ENCODE assay signal across 14 cellular contexts in the genomic region with DNA sequence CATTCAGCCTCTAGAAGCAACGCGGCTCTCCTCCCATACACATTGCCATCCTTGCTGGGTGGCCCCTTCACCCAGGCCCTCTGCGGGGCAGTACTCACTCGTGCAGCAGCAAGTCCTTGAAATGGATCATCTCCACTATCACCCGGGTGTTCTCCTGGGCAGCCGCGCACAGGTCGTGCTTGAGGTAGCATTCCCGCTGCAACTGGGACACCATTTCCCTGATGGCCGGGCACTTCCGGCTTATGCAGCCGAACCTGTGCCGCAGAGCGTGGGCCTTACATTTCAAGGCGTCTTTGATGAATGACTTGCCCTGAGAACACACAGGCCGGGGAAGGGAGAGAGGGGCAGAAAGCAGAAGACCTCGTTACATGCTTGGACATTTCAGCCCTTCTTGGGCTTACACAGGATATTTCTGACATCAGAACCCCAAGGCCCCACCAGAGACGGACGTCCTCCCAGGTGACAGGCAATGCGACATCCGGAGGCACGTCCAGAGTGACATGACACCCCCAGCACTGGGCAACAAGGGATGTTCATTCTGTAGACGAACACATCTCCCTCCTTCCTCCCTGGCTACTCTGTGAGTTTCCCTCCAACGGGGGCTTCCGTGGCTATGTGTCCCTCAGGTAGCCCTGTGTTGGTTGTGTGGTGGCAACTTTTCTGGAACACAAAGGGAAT. TPM values are rescaled to one million over a fixed set of nuclear protein-coding genes. Genes with fewer than 3 reads are reported as not detected.
A peak's percentile ranks its signal among the peaks of the same experiment; 100 is the strongest.
DNase-seq lines count a peak whose midpoint lies in the region; ATAC-seq and TF ChIP-seq lines count a peak whose summit lies in the region.
"Had no signal": no experiment of that assay in that cellular context is flagged by ENCODE, and none has a peak within 500 bp of the region (broad histone marks: within the 10 kb centered on the region; RNA-seq: fewer than 3 reads in every experiment).

No MANE protein-coding gene starts in this region.

- H3K4me3 Mint-ChIP-seq in chondrocyte (ENCODE audit: unreplicated experiment): peak overlapping the region; percentile 99
- H3K4me3 Mint-ChIP-seq: activated B cell treated with CpG ODN at 0.5 μM for 24 hours had no signal

- peak overlapping the region; percentile 88 for H3K27ac ChIP-seq in left ventricle myocardium inferior (replicated peaks)
- H3K27ac ChIP-seq in muscle layer of colon (ENCODE audit: low read depth, low read length): peak overlapping the region; percentile 43
- peak overlapping the region; percentile 49 for H3K27ac ChIP-seq in upper lobe of right lung
- H3K27ac ChIP-seq: psoas muscle had no signal

- peak overlapping the region; percentile 100 for H3K27ac Mint-ChIP-seq in chondrocyte (ENCODE audit: unreplicated experiment)
- H3K27ac Mint-ChIP-seq: activated B cell treated with CpG ODN at 0.5 μM for 24 hours had no signal

- no peaks in the 10 kb centered on the region for H3K9me3 Mint-ChIP-seq in chondrocyte (ENCODE audit: low read depth)
- H3K9me3 Mint-ChIP-seq: activated B cell treated with CpG ODN at 0.5 μM for 24 hours had no signal

- peaks cover 10% of the 10 kb centered on the region for H3K36me3 ChIP-seq in left ventricle myocardium inferior
- H3K36me3 ChIP-seq in muscle layer of colon (ENCODE audit: insufficient read depth, low read length): no peaks in the 10 kb centered on the region
- no peaks in the 10 kb centered on the region for H3K36me3 ChIP-seq in upper lobe of right lung

- peak overlapping the region; percentile 34 for H3K9ac ChIP-seq in muscle layer of colon (ENCODE audit: low read length)

- intact Hi-C loops in left ventricle myocardium inferior (cut with micrococcal nuclease) (no loop called here), left ventricle myocardium superior (cut with micrococcal nuclease) (no loop called here), upper lobe of right lung (cut with DNase I) (no loop called here)

- ATAC-seq in left ventricle myocardium superior (no peak), upper lobe of right lung (no peak), GM21423 (IDR thresholded peaks at IDR 0.05; ENCODE audit: unreplicated experiment) (no peak)
- ATAC-seq: psoas muscle had no signal

- peaks cover 78% of the 10 kb centered on the region for H3K4me1 Mint-ChIP-seq in chondrocyte (ENCODE audit: low read depth)

- DNase-seq in left ventricle myocardium inferior (no peak), left ventricle myocardium superior (no peak), chondrocyte (ENCODE audit: low spot score) (peak; percentile 72), upper lobe of right lung (no peak), NCI-H2107 (lab: John Stamatoyannopoulos, UW) (no peak), SHP77 treated with DMSO at 0.1 percent for 48 hours (lab: John Stamatoyannopoulos, UW) (no peak)
- DNase-seq: ACHN; activated B cell treated with CpG ODN at 0.5 μM for 24 hours; activated naive CD4-positive, alpha-beta T cell; islet precursor cell; NCI-H2227 treated with DMSO at 0.1 percent for 48 hours had no signal

- H3K36me3 Mint-ChIP-seq in chondrocyte (ENCODE audit: low read depth): peaks cover 89% of the 10 kb centered on the region

- H3K4me1 ChIP-seq in left ventricle myocardium inferior (peaks cover 90% of the 10 kb centered on the region), muscle layer of colon (ENCODE audit: insufficient read depth, low read length) (peaks cover 49% of the 10 kb centered on the region), upper lobe of right lung (peaks cover 43% of the 10 kb centered on the region)

- H3K27me3 ChIP-seq in left ventricle myocardium inferior (ENCODE audit: low read depth) (peaks cover 15% of the 10 kb centered on the region), muscle layer of colon (ENCODE audit: control insufficient read depth in 1 of 2, insufficient read depth in 2 of 2, low read length in 2 of 2) (peaks cover 5 to 19% of the 10 kb centered on the region in 2 donors), upper lobe of right lung (peaks cover 27% of the 10 kb centered on the region)

- H3K27me3 Mint-ChIP-seq in chondrocyte (ENCODE audit: low read depth): no peaks in the 10 kb centered on the region

- TF ChIP-seq CTCF in left ventricle myocardium inferior (IDR thresholded peaks at IDR 0.05; ENCODE audit: borderline replicate concordance) (no peak), chondrocyte (IDR thresholded peaks at IDR 0.05) (no peak), upper lobe of right lung (IDR thresholded peaks at IDR 0.05) (no peak)

- H3K4me3 ChIP-seq in left ventricle myocardium inferior (peak overlapping the region; percentile 40), muscle layer of colon (ENCODE audit: low read depth in 1 of 2, low read length in 2 of 2) (peak overlapping the region in 1 of 2 donors; percentile 20), upper lobe of right lung (no peak overlapping the region)

- H3K9me3 ChIP-seq in left ventricle myocardium inferior (replicated peaks) (no peaks in the 10 kb centered on the region), muscle layer of colon (ENCODE audit: low read length) (no peaks in the 10 kb centered on the region), upper lobe of right lung (no peaks in the 10 kb centered on the region)
- H3K9me3 ChIP-seq: psoas muscle had no signal

RNA-seq across cellular contexts. Expression of gene STC2, which starts 5.0 kb away (rescaled TPM):
- total RNA-seq in left ventricle myocardium inferior (12.4 TPM), left ventricle myocardium superior (6.8 TPM), chondrocyte (321 to 1,121 TPM (median 1,110 TPM) in 3 replicates), upper lobe of right lung (4.9 TPM)

Comparison
In these comparisons a context has a peak if more than half of its experiments do, and no peak if none do; other contexts are left out.
1. RNA of gene STC2, which starts 5.0 kb away (total RNA-seq): 321 to 1,121 TPM in chondrocyte; 12.4 TPM in left ventricle myocardium inferior (single experiment), 6.8 TPM in left ventricle myocardium superior (single experiment) and 4.9 TPM in upper lobe of right lung (single experiment); every median in the first group is over 10 times any median in the second.
2. Peak in every context shown above with its lines, with median percentiles within 50 percentile points of each other: H3K27ac ChIP-seq.